ENCODE assay signal across 23 cellular contexts in the genomic region with DNA sequence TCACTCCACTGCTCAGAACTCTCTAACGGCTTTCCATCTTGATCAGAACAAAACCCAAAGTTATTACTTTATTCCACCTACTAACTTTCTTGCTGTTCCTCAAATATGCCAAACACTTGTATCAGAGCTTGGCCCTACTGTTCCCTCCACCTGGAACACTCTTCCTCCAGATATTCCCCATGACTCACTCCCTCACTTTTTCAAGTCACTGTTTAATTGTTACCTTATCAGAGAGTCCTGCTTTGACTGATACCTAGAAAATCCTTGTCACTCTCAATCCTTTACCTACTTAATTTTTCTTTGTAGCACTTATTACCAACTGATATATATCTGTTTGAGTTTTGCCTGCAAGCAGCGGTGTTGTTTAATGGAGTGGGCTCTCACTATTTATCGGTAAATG. TPM values are rescaled to one million over a fixed set of nuclear protein-coding genes. Genes with fewer than 3 reads are reported as not detected.
DNase-seq lines count a peak whose midpoint lies in the region; ATAC-seq, FAIRE-seq and TF ChIP-seq lines count a peak whose summit lies in the region.
"Had no signal": no experiment of that assay in that cellular context is flagged by ENCODE, and none has a peak within 500 bp of the region (broad histone marks: within the 10 kb centered on the region; RNA-seq: fewer than 3 reads in every experiment).

No MANE protein-coding gene starts in this region.

- intact Hi-C loops in activated CD4-positive, alpha-beta T cell treated with anti-CD3 and anti-CD28 coated beads for 36 hours (cut with DNase I, micrococcal nuclease), result loop anchor here in 1 of 2 experiments (10.0 kb wide), 1 partner anchor 255 kb away; a partner anchor contains a TSS
- intact Hi-C loops in right cardiac atrium (cut with DNase I), result loop anchor here in 1 of 4 donors (10.0 kb wide), 1 partner anchor 195 kb away; no protein-coding TSS in a partner anchor

- no peaks in the 10 kb centered on the region for H3K9me3 Mint-ChIP-seq in activated CD4-positive, alpha-beta T cell treated with anti-CD3 and anti-CD28 coated beads for 36 hours (ENCODE audit: low read depth)
- H3K9me3 Mint-ChIP-seq in T-cell, result no peaks in the 10 kb centered on the region
- H3K9me3 Mint-ChIP-seq: CD14-positive monocyte; CD4-positive, alpha-beta T cell; CD8-positive, alpha-beta memory T cell; HFFc6 had no signal

- H3K27ac ChIP-seq in HEK293 (ENCODE audit: extremely low read depth, low read depth, low read length) (no peak overlapping the region), right cardiac atrium (ENCODE audit: low read length) (no peak overlapping the region)
- H3K27ac ChIP-seq: 22Rv1; BLaER1 treated with 17β-estradiol and CSF1 and Interleukin-3, amounts not matched to agents 10 nM and 100 nM; GM23248 had no signal

- H3K9me3 ChIP-seq in HEK293 (ENCODE audit: control insufficient read depth, insufficient read depth, low read depth, low read length) (no peaks in the 10 kb centered on the region), right cardiac atrium (ENCODE audit: control insufficient read depth, low read length) (no peaks in the 10 kb centered on the region)
- H3K9me3 ChIP-seq: BE2C; BLaER1 treated with 17β-estradiol and CSF1 and Interleukin-3, amounts not matched to agents 10 nM and 100 nM had no signal

- ATAC-seq in activated CD4-positive, alpha-beta T cell treated with anti-CD3 and anti-CD28 coated beads for 36 hours, result no peak
- ATAC-seq in T-cell (replicated peaks in 1 of 4) (no peak), right cardiac atrium (no peak)

- TF ChIP-seq CTCF in HEK293 (tag by site-specific recombination; IDR thresholded peaks at IDR 0.05) (no peak), bronchial epithelial cell (IDR thresholded peaks at IDR 0.05; ENCODE audit: insufficient read depth, low read length, severe bottlenecking) (no peak)

- H3K4me3 ChIP-seq in HEK293 (ENCODE audit: low read depth, low read length), result no peak overlapping the region
- no peak overlapping the region for H3K4me3 ChIP-seq in bronchial epithelial cell (ENCODE audit: low read depth, low read length)
- no peak overlapping the region for H3K4me3 ChIP-seq in right cardiac atrium (ENCODE audit: low read length)
- H3K4me3 ChIP-seq: BLaER1 treated with 17β-estradiol and CSF1 and Interleukin-3, amounts not matched to agents 10 nM and 100 nM; GM23248 had no signal

- 89% methylated on average over 3 of the region's 3 CpGs for WGBS in right cardiac atrium

- peaks cover 13% of the 10 kb centered on the region for H3K4me1 Mint-ChIP-seq in activated CD4-positive, alpha-beta T cell treated with anti-CD3 and anti-CD28 coated beads for 36 hours
- H3K4me1 Mint-ChIP-seq in T-cell, result peaks cover 9 to 17% (median 9%) of the 10 kb centered on the region in 3 donors

- H3K27me3 ChIP-seq in bronchial epithelial cell (ENCODE audit: control insufficient read depth, insufficient read depth, low read length) (no peaks in the 10 kb centered on the region), right cardiac atrium (ENCODE audit: control insufficient read depth, insufficient read depth) (no peaks in the 10 kb centered on the region)
- H3K27me3 ChIP-seq: BE2C; BLaER1 treated with 17β-estradiol and CSF1 and Interleukin-3, amounts not matched to agents 10 nM and 100 nM had no signal

- FAIRE-seq in bronchial epithelial cell (lab: Jason Lieb, UNC), result no peak
- FAIRE-seq: A204.1, G401.6, GM12892, H1 had no signal

- no peaks in the 10 kb centered on the region for H3K27me3 Mint-ChIP-seq in activated CD4-positive, alpha-beta T cell treated with anti-CD3 and anti-CD28 coated beads for 36 hours
- H3K27me3 Mint-ChIP-seq in T-cell, result no peaks in the 10 kb centered on the region
- H3K27me3 Mint-ChIP-seq: CD4-positive, alpha-beta T cell had no signal

- H3K4me1 ChIP-seq in HEK293 (ENCODE audit: control insufficient read depth, insufficient read depth, low read length), result 0 out of 2 replicates have a peak, but pooled peaks cover under 1% of the 10 kb centered on the region
- H3K4me1 ChIP-seq in right cardiac atrium (ENCODE audit: control insufficient read depth, insufficient read depth, low read length), result peaks cover under 1% of the 10 kb centered on the region
- H3K4me1 ChIP-seq: BE2C had no signal

- POLR2A ChIA-PET in activated CD4-positive, alpha-beta T cell treated with anti-CD3 and anti-CD28 coated beads for 36 hours (lab: Charles Lee), result no interaction called here
- POLR2A ChIA-PET in HEK293 (lab: Yijun Ruan, JAX), result interaction anchor here (0.7 kb wide), 1 partner anchor 43 kb away, joined by 3 read pairs; no protein-coding TSS in a partner anchor
- POLR2A ChIA-PET in T-cell (lab: Charles Lee), result interaction anchor here in 1 of 2 donors (0.7 kb wide), 1 partner anchor 105 kb away, joined by 4 read pairs; no protein-coding TSS in a partner anchor

- CTCF ChIA-PET in activated CD4-positive, alpha-beta T cell treated with anti-CD3 and anti-CD28 coated beads for 36 hours (lab: Charles Lee), result interaction anchor here (0.6 to 2.1 kb wide), 6 partner anchors 9 to 222 kb away, joined by 3 to 10 read pairs (median 3); no protein-coding TSS in a partner anchor
- CTCF ChIA-PET in HEK293 (lab: Yijun Ruan, JAX) (interaction anchor here (0.7 to 3.0 kb wide), 4 partner anchors 10 to 221 kb away, joined by 3 to 25 read pairs (median 4); no protein-coding TSS in a partner anchor), T-cell (lab: Charles Lee) (interaction anchor here in 1 of 2 donors (0.5 to 1.3 kb wide), 3 partner anchors 18 to 109 kb away, joined by 3 to 5 read pairs (median 3); no protein-coding TSS in a partner anchor)

- no peak overlapping the region for H3K4me3 Mint-ChIP-seq in activated CD4-positive, alpha-beta T cell treated with anti-CD3 and anti-CD28 coated beads for 36 hours
- no peak overlapping the region for H3K4me3 Mint-ChIP-seq in T-cell
- H3K4me3 Mint-ChIP-seq: CD4-positive, alpha-beta T cell; CD8-positive, alpha-beta memory T cell; HFFc6 had no signal

- H3K36me3 Mint-ChIP-seq in activated CD4-positive, alpha-beta T cell treated with anti-CD3 and anti-CD28 coated beads for 36 hours (ENCODE audit: low read depth), result peaks cover 6% of the 10 kb centered on the region
- no peaks in the 10 kb centered on the region for H3K36me3 Mint-ChIP-seq in T-cell

- H3K27ac Mint-ChIP-seq in activated CD4-positive, alpha-beta T cell treated with anti-CD3 and anti-CD28 coated beads for 36 hours, result peak overlapping the region; percentile 5
- H3K27ac Mint-ChIP-seq in T-cell, result no peak overlapping the region
- H3K27ac Mint-ChIP-seq: CD14-positive monocyte; CD4-positive, alpha-beta T cell; CD8-positive, alpha-beta memory T cell; HFFc6 had no signal

- no peak for DNase-seq in activated CD4-positive, alpha-beta T cell treated with anti-CD3 and anti-CD28 coated beads for 36 hours
- no peak for DNase-seq in activated CD4-positive, alpha-beta T cell treated with anti-CD3 and anti-CD28 coated beads, Interleukin-2, amount 50 U/mL, for 4 hours
- DNase-seq in bronchial epithelial cell (ENCODE audit: low read depth) (peak; percentile 41), T-cell (no peak), right cardiac atrium (no peak), AML-193 (lab: John Stamatoyannopoulos, UW) (no peak)
- DNase-seq: BE2C; Calu3; CD4-positive, alpha-beta T cell; CD8-positive, alpha-beta memory T cell; DND-41; GM23248; H7; HCEC 1CT; HFFc6 had no signal

- H3K36me3 ChIP-seq in HEK293 (ENCODE audit: control insufficient read depth in 2 of 2, insufficient read depth in 1 of 2, low read length in 2 of 2), result no peaks in the 10 kb centered on the region
- no peaks in the 10 kb centered on the region for H3K36me3 ChIP-seq in bronchial epithelial cell (ENCODE audit: control insufficient read depth, insufficient read depth, low read length)
- H3K36me3 ChIP-seq: BE2C; BLaER1 treated with 17β-estradiol and CSF1 and Interleukin-3, amounts not matched to agents 10 nM and 100 nM had no signal

TF ChIP-seq in HEK293, 187 proteins besides CTCF, POLR2A, EP300 and RAD21 (continues in another document):
- TF ChIP-seq, protein P1, sequence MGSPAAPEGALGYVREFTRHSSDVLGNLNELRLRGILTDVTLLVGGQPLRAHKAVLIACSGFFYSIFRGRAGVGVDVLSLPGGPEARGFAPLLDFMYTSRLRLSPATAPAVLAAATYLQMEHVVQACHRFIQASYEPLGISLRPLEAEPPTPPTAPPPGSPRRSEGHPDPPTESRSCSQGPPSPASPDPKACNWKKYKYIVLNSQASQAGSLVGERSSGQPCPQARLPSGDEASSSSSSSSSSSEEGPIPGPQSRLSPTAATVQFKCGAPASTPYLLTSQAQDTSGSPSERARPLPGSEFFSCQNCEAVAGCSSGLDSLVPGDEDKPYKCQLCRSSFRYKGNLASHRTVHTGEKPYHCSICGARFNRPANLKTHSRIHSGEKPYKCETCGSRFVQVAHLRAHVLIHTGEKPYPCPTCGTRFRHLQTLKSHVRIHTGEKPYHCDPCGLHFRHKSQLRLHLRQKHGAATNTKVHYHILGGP (tag by site-specific recombination; IDR thresholded peaks at IDR 0.05), result no peak

RNA-seq across cellular contexts. Expression of a gene that starts 5.6 kb away (rescaled TPM):
- total RNA-seq in activated CD4-positive, alpha-beta T cell treated with anti-CD3 and anti-CD28 coated beads for 36 hours, result 100 to 1,000 TPM; 228 to 238 TPM
- 6.8 and 13.2 TPM in 2 replicates for total RNA-seq in bronchial epithelial cell
- 100 to 1,000 TPM in 4 of 5 donors, 10 to 100 TPM in 1; 94.1 to 229 (median 124) TPM for total RNA-seq in T-cell
- total RNA-seq in right cardiac atrium, result 10 to 100 TPM in 3 of 4 donors, 1 to 10 TPM in 1; 9.3 to 18.2 (median 15.3) TPM
- 9.7 TPM for polyA plus RNA-seq in right cardiac atrium

RNA-seq across cellular contexts. Expression of a gene that starts 28.7 kb away (rescaled TPM):
- 10 to 100 TPM in 1 of 2 experiments, 1 to 10 TPM in 1; 9.1 to 11.2 TPM for total RNA-seq in activated CD4-positive, alpha-beta T cell treated with anti-CD3 and anti-CD28 coated beads for 36 hours
- total RNA-seq in bronchial epithelial cell (under 0.01 and 0.51 TPM in 2 replicates), T-cell (10 to 100 TPM in 2 of 5 donors, 1 to 10 TPM in 3; 8.7 to 11.8 (median 8.8) TPM), right cardiac atrium (1 to 10 TPM; 4.6 to 9.4 (median 6.6) TPM)
- 5.7 TPM for polyA plus RNA-seq in right cardiac atrium

RNA-seq across cellular contexts. Expression of a gene that starts 30.7 kb away (rescaled TPM):
- total RNA-seq in activated CD4-positive, alpha-beta T cell treated with anti-CD3 and anti-CD28 coated beads for 36 hours, result 10 to 100 TPM in 1 of 2 experiments, 1 to 10 TPM in 1; 5.4 to 11.9 TPM
- 9.7 and 12.5 TPM in 2 replicates for total RNA-seq in bronchial epithelial cell
- 10 to 100 TPM; 13.3 to 30.4 (median 23.7) TPM for total RNA-seq in T-cell
- 10 to 100 TPM; 14.0 to 15.6 (median 14.4) TPM for total RNA-seq in right cardiac atrium
- 14.4 TPM for polyA plus RNA-seq in right cardiac atrium

RNA-seq across cellular contexts. Expression of a gene that starts 42.5 kb away (rescaled TPM):
- total RNA-seq in activated CD4-positive, alpha-beta T cell treated with anti-CD3 and anti-CD28 coated beads for 36 hours, result 10 to 100 TPM; 60.8 to 72.7 TPM
- total RNA-seq in bronchial epithelial cell (29.7 and 31.5 TPM in 2 replicates), T-cell (10 to 100 TPM; 32.2 to 41.4 (median 37.8) TPM), right cardiac atrium (10 to 100 TPM; 68.7 to 78.6 (median 71.6) TPM)
- 94.6 TPM for polyA plus RNA-seq in right cardiac atrium
